In genomic region chr3:130093741-130094391, GRCh38 we compare ENCODE assay signal across 12 cellular contexts. TPM values are rescaled to one million over a fixed set of nuclear protein-coding genes. Genes with fewer than 3 reads are reported as not detected.
DNase-seq lines count a peak whose midpoint lies in the region; ATAC-seq, FAIRE-seq and TF ChIP-seq lines count a peak whose summit lies in the region.
"Had no signal": no experiment of that assay in that cellular context is flagged by ENCODE, and none has a peak within 500 bp of the region (broad histone marks: within the 10 kb centered on the region; RNA-seq: fewer than 3 reads in every experiment).

No MANE protein-coding gene starts in this region.

- POLR2A ChIA-PET in activated CD8-positive, alpha-beta T cell treated with anti-CD3 and anti-CD28 coated beads, Interleukin-2, amount 10 ng/mL, durations not matched to agents 7 days and 5 days (lab: Charles Lee), result no interaction called here

- in situ Hi-C loops in ACHN (cut with HindIII; ENCODE audit: low pct_ligation_motif_present, low pct_unique_long_range_greater_than_20kb, low sequenced_read_pairs), result no loop called here

- DNase-seq in GM12892 (ENCODE audit: insufficient read length), result peak; percentile 35
- peak; percentile 79 to 87 for DNase-seq in Kasumi-1 (lab: John Stamatoyannopoulos, UW)
- DNase-seq in activated CD8-positive, alpha-beta T cell treated with anti-CD3 and anti-CD28 coated beads, Interleukin-2, amount 10 ng/mL, durations not matched to agents 7 days and 5 days, result peak; percentile 54
- no peak for DNase-seq in ACHN
- no peak for DNase-seq in body of pancreas
- DNase-seq in hepatic stellate cell (ENCODE audit: low spot score), result no peak

- H3K4me1 ChIP-seq in neutrophil (ENCODE audit: control insufficient read depth in 1 of 2, insufficient read depth in 1 of 2, low read depth in 1 of 2, low read length in 1 of 2) (peaks cover 20 to 31% of the 10 kb centered on the region in 2 experiments), body of pancreas (no peaks in the 10 kb centered on the region)
- H3K4me1 ChIP-seq: HAP-1 had no signal

- H3K27me3 ChIP-seq in neutrophil (no peaks in the 10 kb centered on the region), body of pancreas (no peaks in the 10 kb centered on the region)

- no peaks in the 10 kb centered on the region for H3K36me3 Mint-ChIP-seq in activated CD8-positive, alpha-beta T cell treated with anti-CD3 and anti-CD28 coated beads, Interleukin-2, amount 10 ng/mL, durations not matched to agents 7 days and 5 days (ENCODE audit: low read depth)

- peak overlapping the region; percentile 82 for H3K27ac Mint-ChIP-seq in activated CD8-positive, alpha-beta T cell treated with anti-CD3 and anti-CD28 coated beads, Interleukin-2, amount 10 ng/mL, durations not matched to agents 7 days and 5 days

- H3K4me1 Mint-ChIP-seq in activated CD8-positive, alpha-beta T cell treated with anti-CD3 and anti-CD28 coated beads, Interleukin-2, amount 10 ng/mL, durations not matched to agents 7 days and 5 days (ENCODE audit: low read depth), result peaks cover 42% of the 10 kb centered on the region

- no peak for ATAC-seq in activated CD8-positive, alpha-beta T cell treated with anti-CD3 and anti-CD28 coated beads, Interleukin-2, amount 10 ng/mL, durations not matched to agents 7 days and 5 days
- no peak for ATAC-seq in body of pancreas
- no peak for ATAC-seq in HG03139 (IDR thresholded peaks at IDR 0.05; ENCODE audit: unreplicated experiment)

- peak overlapping the region; percentile 40 to 53 for H3K4me3 ChIP-seq in neutrophil (ENCODE audit: low read depth in 1 of 2, low read length in 1 of 2)
- H3K4me3 ChIP-seq in body of pancreas, result no peak overlapping the region
- H3K4me3 ChIP-seq: HAP-1 had no signal

- H3K27ac ChIP-seq in neutrophil (peak overlapping the region; percentile 78), body of pancreas (no peak overlapping the region)

- no peaks in the 10 kb centered on the region for H3K27me3 Mint-ChIP-seq in activated CD8-positive, alpha-beta T cell treated with anti-CD3 and anti-CD28 coated beads, Interleukin-2, amount 10 ng/mL, durations not matched to agents 7 days and 5 days (ENCODE audit: low read depth)

- peak overlapping the region; percentile 62 for H3K4me3 Mint-ChIP-seq in activated CD8-positive, alpha-beta T cell treated with anti-CD3 and anti-CD28 coated beads, Interleukin-2, amount 10 ng/mL, durations not matched to agents 7 days and 5 days

- no peak for FAIRE-seq in GM12892 (lab: Jason Lieb, UNC)
- FAIRE-seq: urothelium cell line had no signal

- H3K9me3 ChIP-seq in neutrophil (no peaks in the 10 kb centered on the region), body of pancreas (no peaks in the 10 kb centered on the region)
- H3K9me3 ChIP-seq: HAP-1 had no signal

- H3K9me3 Mint-ChIP-seq in activated CD8-positive, alpha-beta T cell treated with anti-CD3 and anti-CD28 coated beads, Interleukin-2, amount 10 ng/mL, durations not matched to agents 7 days and 5 days (ENCODE audit: insufficient read depth), result no peaks in the 10 kb centered on the region

- no peak for TF ChIP-seq CTCF in neutrophil (IDR thresholded peaks at IDR 0.05)
- TF ChIP-seq CTCF in body of pancreas (IDR thresholded peaks at IDR 0.05), result no peak

- WGBS in body of pancreas, 2 donors, result 57 to 78% methylated on average over 3 to 10 of the region's 16 CpGs

- H3K36me3 ChIP-seq in neutrophil, result no peaks in the 10 kb centered on the region
- no peaks in the 10 kb centered on the region for H3K36me3 ChIP-seq in body of pancreas (replicated peaks in 1 of 2; ENCODE audit: insufficient read depth in 1 of 2, low read depth in 2 of 2)
- H3K36me3 ChIP-seq: HAP-1 had no signal

- CTCF ChIA-PET in activated CD8-positive, alpha-beta T cell treated with anti-CD3 and anti-CD28 coated beads, Interleukin-2, amount 10 ng/mL, durations not matched to agents 7 days and 5 days (lab: Charles Lee), result interaction anchor here (1.3 to 1.5 kb wide), 3 partner anchors 12 to 152 kb away, joined by 3 to 7 read pairs (median 5); no protein-coding TSS in a partner anchor

- TF ChIP-seq POLR2A in GM12892 (IDR thresholded peaks at IDR 0.05; ENCODE audit: low read depth, low read length), result no peak
- TF ChIP-seq POLR2A in body of pancreas (IDR thresholded peaks at IDR 0.05), result no peak

- intact Hi-C loops in body of pancreas (cut with DNase I), result no loop called here

RNA-seq across cellular contexts. Expression of gene ALG1L2, which starts 12.2 kb away (rescaled TPM):
- not detected for polyA plus RNA-seq in GM12892 (2012; ENCODE audit: missing spikeins)
- under 1 TPM; 0.78 to 0.90 TPM for total RNA-seq in activated CD8-positive, alpha-beta T cell treated with anti-CD3 and anti-CD28 coated beads, Interleukin-2, amount 10 ng/mL, durations not matched to agents 7 days and 5 days
- total RNA-seq in body of pancreas, result not detected
- total RNA-seq: pulmonary artery endothelial cell; T-helper 1 cell treated with Interleukin-12 subunit alpha and Interleukin-12 subunit beta and Interleukin-4 antibody, amounts not matched to agents 30 ng/mL and 1 ng/mL, for 36 hours had no signal

Comparison
In these comparisons a context has a peak if more than half of its experiments do, and no peak if none do; other contexts are left out.
1. DNase-seq: peak in GM12892 (single experiment), Kasumi-1 (2 of 2) and activated CD8-positive, alpha-beta T cell treated with anti-CD3 and anti-CD28 coated beads, Interleukin-2, amount 10 ng/mL, durations not matched to agents 7 days and 5 days (single experiment); none in ACHN (single experiment), body of pancreas (0 of 4) and hepatic stellate cell (single experiment).
2. H3K4me3 ChIP-seq: peak in neutrophil (2 of 2); none in body of pancreas (0 of 2).